1 cellular context compared by ENCODE assay signal in genomic region chr13:97257800-97258799, GRCh38.
A peak's percentile ranks its signal among the peaks of the same experiment; 100 is the strongest.
TF ChIP-seq lines count a peak whose summit lies in the region.

No MANE protein-coding gene starts in this region.

TF ChIP-seq in HepG2, 621 proteins besides CTCF, POLR2A, EP300 and RAD21 (continued from another document and continues in another):
- TF ChIP-seq ZXDC (CRISPR knock-in tag; IDR thresholded peaks at IDR 0.05) = no peak
- TF ChIP-seq ARNTL (CRISPR knock-in tag; IDR thresholded peaks at IDR 0.05) = no peak
- no peak for TF ChIP-seq RAD51 (IDR thresholded peaks at IDR 0.05; ENCODE audit: borderline replicate concordance)
- TF ChIP-seq ZFYVE20 (CRISPR knock-in tag; IDR thresholded peaks at IDR 0.05; ENCODE audit: borderline replicate concordance, low read depth) = no peak
- no peak for TF ChIP-seq RARG (CRISPR knock-in tag; IDR thresholded peaks at IDR 0.05; ENCODE audit: low read depth)
- TF ChIP-seq ZMYM4 (CRISPR knock-in tag; IDR thresholded peaks at IDR 0.05) = 0 out of 2 replicates have a peak, but pooled peaks have one; percentile 0
- TF ChIP-seq ZSCAN21 (CRISPR knock-in tag; IDR thresholded peaks at IDR 0.05; ENCODE audit: borderline replicate concordance) = no peak
- TF ChIP-seq NONO (IDR thresholded peaks at IDR 0.05) = no peak
- TF ChIP-seq NONO (CRISPR knock-in tag; conservative IDR thresholded peaks at IDR 0.05) = no peak
- TF ChIP-seq GATA4 (IDR thresholded peaks at IDR 0.05; ENCODE audit: borderline replicate concordance, low read depth) = peak; percentile 74; the same call in 1 of the 2 replicates
- TF ChIP-seq AHDC1 (CRISPR knock-in tag; IDR thresholded peaks at IDR 0.05; ENCODE audit: borderline replicate concordance) = peak; percentile 35; the same call in 1 of the 2 replicates
- TF ChIP-seq TGIF2 (CRISPR knock-in tag; IDR thresholded peaks at IDR 0.05) = no peak
- TF ChIP-seq HIC2 (CRISPR knock-in tag; IDR thresholded peaks at IDR 0.05; ENCODE audit: low read depth) = no peak
- no peak for TF ChIP-seq MLLT10 (CRISPR knock-in tag; IDR thresholded peaks at IDR 0.05)
- TF ChIP-seq PPARG (CRISPR knock-in tag; conservative IDR thresholded peaks at IDR 0.05) = peak; percentile 28; the same call in 1 of the 2 replicates
- peak; percentile 80 for TF ChIP-seq ISL2 (CRISPR knock-in tag; IDR thresholded peaks at IDR 0.05)
- no peak for TF ChIP-seq IRF1 (CRISPR knock-in tag; IDR thresholded peaks at IDR 0.05; ENCODE audit: low read depth)
- TF ChIP-seq DNMT3B (CRISPR knock-in tag; conservative IDR thresholded peaks at IDR 0.05) = no peak
- TF ChIP-seq ASH2L (IDR thresholded peaks at IDR 0.05; ENCODE audit: insufficient read length, low read depth, low read length) = peak; percentile 58
- TF ChIP-seq ATF1 (CRISPR knock-in tag; IDR thresholded peaks at IDR 0.05) = peak; percentile 46; the same call in 1 of the 2 replicates
- no peak for TF ChIP-seq ZNF569 (CRISPR knock-in tag; IDR thresholded peaks at IDR 0.05; ENCODE audit: borderline replicate concordance)
- no peak for TF ChIP-seq BRD4 (CRISPR knock-in tag; IDR thresholded peaks at IDR 0.05)
- TF ChIP-seq ARNT2 (CRISPR knock-in tag; IDR thresholded peaks at IDR 0.05; ENCODE audit: low read depth) = no peak
- TF ChIP-seq PBX2 (CRISPR knock-in tag; IDR thresholded peaks at IDR 0.05) = no peak
- no peak; a peak in 2 of 4 replicates for TF ChIP-seq KLF16 (CRISPR knock-in tag; IDR thresholded peaks at IDR 0.05)
- peak; percentile 68; the same call in 1 of the 2 replicates for TF ChIP-seq HNF1B (CRISPR knock-in tag; IDR thresholded peaks at IDR 0.05)
- no peak for TF ChIP-seq ZNF552 (CRISPR knock-in tag; IDR thresholded peaks at IDR 0.05; ENCODE audit: borderline replicate concordance)
- TF ChIP-seq ZSCAN31 (CRISPR knock-in tag; IDR thresholded peaks at IDR 0.05; ENCODE audit: low read depth) = no peak
- no peak for TF ChIP-seq ZNF333 (CRISPR knock-in tag; IDR thresholded peaks at IDR 0.05; ENCODE audit: borderline replicate concordance)
- TF ChIP-seq TCF7L2 (IDR thresholded peaks at IDR 0.05; ENCODE audit: low read depth, low read length) = peak; percentile 49; the same call in 1 of the 2 replicates
- no peak for TF ChIP-seq ESRRA (CRISPR knock-in tag; IDR thresholded peaks at IDR 0.05; ENCODE audit: low read depth)
- TF ChIP-seq MTF2 (CRISPR knock-in tag; IDR thresholded peaks at IDR 0.05; ENCODE audit: borderline replicate concordance) = no peak
- TF ChIP-seq RCOR2 (CRISPR knock-in tag; IDR thresholded peaks at IDR 0.05) = no peak
- TF ChIP-seq RERE (CRISPR knock-in tag; IDR thresholded peaks at IDR 0.05; ENCODE audit: low read depth) = peak; percentile 48; the same call in 1 of the 2 replicates
- TF ChIP-seq ATF5 (CRISPR knock-in tag; IDR thresholded peaks at IDR 0.05; ENCODE audit: low read depth) = no peak
- no peak for TF ChIP-seq MEF2D (CRISPR knock-in tag; IDR thresholded peaks at IDR 0.05)
- TF ChIP-seq ZNF430 (CRISPR knock-in tag; IDR thresholded peaks at IDR 0.05) = peak; percentile 19; the same call in 1 of the 2 replicates
- TF ChIP-seq ZNF570 (CRISPR knock-in tag; IDR thresholded peaks at IDR 0.05; ENCODE audit: borderline replicate concordance) = no peak
- TF ChIP-seq PHF20 (CRISPR knock-in tag; IDR thresholded peaks at IDR 0.05) = no peak
- no peak for TF ChIP-seq ZNF30 (CRISPR knock-in tag; IDR thresholded peaks at IDR 0.05)
